9 cellular contexts compared by ENCODE assay signal in genomic region chr3:83523470-83524073, GRCh38.
DNase-seq lines count a peak whose midpoint lies in the region; ATAC-seq, FAIRE-seq and TF ChIP-seq lines count a peak whose summit lies in the region.
"Had no signal": no experiment of that assay in that cellular context is flagged by ENCODE, and none has a peak within 500 bp of the region (broad histone marks: within the 10 kb centered on the region; RNA-seq: fewer than 3 reads in every experiment).

No MANE protein-coding gene starts in this region.

- H3K36me3 ChIP-seq in body of pancreas (replicated peaks in 1 of 2; ENCODE audit: insufficient read depth in 1 of 2, low read depth in 2 of 2): no peaks in the 10 kb centered on the region
- no peaks in the 10 kb centered on the region for H3K36me3 ChIP-seq in kidney (ENCODE audit: control insufficient read depth in 1 of 2, insufficient read depth in 2 of 2, low read length in 2 of 2)

- ATAC-seq in GM18907 (IDR thresholded peaks at IDR 0.05; ENCODE audit: unreplicated experiment): peak; percentile 77
- ATAC-seq in HG03139 (IDR thresholded peaks at IDR 0.05; ENCODE audit: unreplicated experiment): peak; percentile 82
- peak; percentile 89 for ATAC-seq in body of pancreas
- no peak for ATAC-seq in activated CD4-positive, CD25-positive, alpha-beta regulatory T cell treated with anti-CD3 and anti-CD28 coated beads, Interleukin-2, amount 50 U/mL, for 24 hours
- ATAC-seq in HG02970 (IDR thresholded peaks at IDR 0.05; ENCODE audit: low FRiP score, unreplicated experiment): no peak

- TF ChIP-seq POLR2A in body of pancreas (IDR thresholded peaks at IDR 0.05): no peak

- no peak overlapping the region for H3K27ac ChIP-seq in body of pancreas
- H3K27ac ChIP-seq in kidney (ENCODE audit: low read depth in 2 of 2, low read length in 2 of 2): no peak overlapping the region

- no peak overlapping the region for H3K9ac ChIP-seq in kidney (ENCODE audit: low read length in 2 of 2)

- no peaks in the 10 kb centered on the region for H3K27me3 ChIP-seq in body of pancreas

- H3K4me3 ChIP-seq in AG10803 (ENCODE audit: low read length) (no peak overlapping the region), body of pancreas (no peak overlapping the region), kidney (ENCODE audit: low read length in 2 of 2) (no peak overlapping the region)

- 10 to 11% methylated on average over 7 of the region's 7 CpGs for WGBS in body of pancreas, 2 donors

- H3K9me3 ChIP-seq in body of pancreas (no peaks in the 10 kb centered on the region), kidney (ENCODE audit: control insufficient read depth in 1 of 2, low read length in 2 of 2) (no peaks in the 10 kb centered on the region)

- intact Hi-C loops in body of pancreas (cut with DNase I): no loop called here
- intact Hi-C loops in kidney (cut with DNase I): no loop called here

- H3K4me1 ChIP-seq in body of pancreas: no peaks in the 10 kb centered on the region
- H3K4me1 ChIP-seq in kidney (ENCODE audit: control insufficient read depth in 1 of 2, insufficient read depth in 1 of 2, low read depth in 1 of 2, low read length in 2 of 2): no peaks in the 10 kb centered on the region

- FAIRE-seq in kidney (lab: Jason Lieb, UNC): no peak
- FAIRE-seq: GM18507 had no signal

- peak; percentile 1 for DNase-seq in AG10803 (ENCODE audit: low read depth)
- DNase-seq in NCI-H446 treated with DMSO at 0.1 percent for 48 hours (lab: John Stamatoyannopoulos, UW): peak; percentile 34
- peak; percentile 51 to 65 (median 60) for DNase-seq in body of pancreas
- DNase-seq in kidney: no peak

- peak; percentile 26; the same call in 1 of the 2 replicates for TF ChIP-seq CTCF in AG10803 (conservative IDR thresholded peaks at IDR 0.05; ENCODE audit: low read length)
- TF ChIP-seq CTCF in body of pancreas (IDR thresholded peaks at IDR 0.05): peak; percentile 45 to 74 (median 64)
- TF ChIP-seq CTCF in kidney (IDR thresholded peaks at IDR 0.05; ENCODE audit: borderline replicate concordance, extremely low read depth, insufficient read depth): peak; percentile 67

Comparison
In these comparisons a context has a peak if more than half of its experiments do, and no peak if none do; other contexts are left out.
1. ATAC-seq: peak in GM18907 (single experiment), HG03139 (single experiment) and body of pancreas (single experiment); none in activated CD4-positive, CD25-positive, alpha-beta regulatory T cell treated with anti-CD3 and anti-CD28 coated beads, Interleukin-2, amount 50 U/mL, for 24 hours (0 of 2) and HG02970 (single experiment).
2. Peak in every context shown above with its lines, with median percentiles within 50 percentile points of each other: CTCF ChIP-seq.